32 cellular contexts compared by ENCODE assay signal in genomic region chr9:18911714-18912342, GRCh38.
"Had no signal": no experiment of that assay in that cellular context is flagged by ENCODE, and none has a peak within 500 bp of the region (broad histone marks: within the 10 kb centered on the region; RNA-seq: fewer than 3 reads in every experiment).

No MANE protein-coding gene starts in this region.

- H3K4me3 ChIP-seq: heart left ventricle, left ventricle myocardium inferior, lung, psoas muscle, sigmoid colon, suprapubic skin, tibial artery, upper lobe of right lung had no signal

- H2AFZ ChIP-seq: parathyroid adenoma had no signal

- FAIRE-seq: endothelial cell of umbilical vein, TTC549 had no signal

- H3K79me2 ChIP-seq: parathyroid adenoma had no signal

- H3K36me3 Mint-ChIP-seq: activated CD4-positive, alpha-beta memory T cell treated with anti-CD3 and anti-CD28 coated beads for 36 hours; activated naive CD4-positive, alpha-beta T cell treated with anti-CD3 and anti-CD28 coated beads, Interleukin-2, amount 50 U/mL, for 24 hours; naive B cell had no signal

- H3K9ac ChIP-seq: parathyroid adenoma had no signal

- H3K27ac Mint-ChIP-seq: activated CD4-positive, alpha-beta memory T cell treated with anti-CD3 and anti-CD28 coated beads for 36 hours; activated CD4-positive, alpha-beta T cell treated with anti-CD3 and anti-CD28 coated beads, Interleukin-2, amount 10 ng/mL, durations not matched to agents 24 days and 14 days; activated naive CD4-positive, alpha-beta T cell treated with anti-CD3 and anti-CD28 coated beads, Interleukin-2, amount 50 U/mL, for 24 hours; activated naive CD8-positive, alpha-beta T cell treated with anti-CD3 and anti-CD28 coated beads, Interleukin-2, amount 50 U/mL, for 24 hours; activated T-helper 17 cell treated with anti-CD3 and anti-CD28 coated beads, Interleukin-2, amount 50 U/mL, for 72 hours; effector memory CD8-positive, alpha-beta T cell; naive B cell; T-helper 1 cell treated with Interleukin-12 subunit alpha and Interleukin-12 subunit beta and Interleukin-4 antibody, amounts not matched to agents 30 μg/mL and 1 μg/mL, for 36 hours had no signal

- DNase-seq: activated CD4-positive, alpha-beta memory T cell treated with anti-CD3 and anti-CD28 coated beads for 36 hours; activated CD4-positive, alpha-beta T cell treated with anti-CD3 and anti-CD28 coated beads, Interleukin-2, amount 10 ng/mL, durations not matched to agents 24 days and 14 days; activated CD4-positive, CD25-positive, alpha-beta regulatory T cell treated with anti-CD3 and anti-CD28 coated beads, Interleukin-2, amount 50 U/mL, for 72 hours; activated CD8-positive, alpha-beta memory T cell treated with anti-CD3 and anti-CD28 coated beads, Interleukin-2, amount 50 U/mL, for 48 hours; activated gamma-delta T cell treated with Interleukin-2 at 50 U/mL for 16 hours; activated naive CD8-positive, alpha-beta T cell treated with anti-CD3 and anti-CD28 coated beads, Interleukin-2, amount 50 U/mL, for 24 hours; activated T-cell treated with anti-CD3 and anti-CD28 coated beads, Interleukin-2, amount 50 U/mL, for 4 hours; caudate nucleus; cortex of kidney; effector memory CD8-positive, alpha-beta T cell; heart left ventricle; hypothalamus; left ventricle myocardium inferior; naive B cell; nucleus accumbens; psoas muscle; sigmoid colon; stimulated activated CD4-positive, alpha-beta T cell treated with anti-CD3 and anti-CD28 coated beads, Interleukin-15, amount 100 ng/mL, for 24 hours; stimulated activated CD4-positive, alpha-beta T cell treated with anti-CD3 and anti-CD28 coated beads, Interleukin-2, amount 100 ng/mL, for 24 hours; stimulated activated naive CD4-positive, alpha-beta T cell; T-helper 9 cell; tibial artery; upper lobe of right lung; WERI-Rb-1 had no signal

- H3K9me3 Mint-ChIP-seq: activated CD4-positive, alpha-beta memory T cell treated with anti-CD3 and anti-CD28 coated beads for 36 hours; activated CD4-positive, alpha-beta T cell treated with anti-CD3 and anti-CD28 coated beads, Interleukin-2, amount 10 ng/mL, durations not matched to agents 24 days and 14 days; activated naive CD4-positive, alpha-beta T cell treated with anti-CD3 and anti-CD28 coated beads, Interleukin-2, amount 50 U/mL, for 24 hours; activated naive CD8-positive, alpha-beta T cell treated with anti-CD3 and anti-CD28 coated beads, Interleukin-2, amount 50 U/mL, for 24 hours; activated T-cell treated with anti-CD3 and anti-CD28 coated beads, Interleukin-2, amount 50 U/mL, for 4 hours; activated T-helper 17 cell treated with anti-CD3 and anti-CD28 coated beads, Interleukin-2, amount 50 U/mL, for 72 hours; effector memory CD8-positive, alpha-beta T cell; T-helper 1 cell treated with Interleukin-12 subunit alpha and Interleukin-12 subunit beta and Interleukin-4 antibody, amounts not matched to agents 30 μg/mL and 1 μg/mL, for 36 hours had no signal

- H3K27me3 ChIP-seq: heart left ventricle, sigmoid colon, suprapubic skin, tibial artery, upper lobe of right lung had no signal

- ATAC-seq: activated naive CD8-positive, alpha-beta T cell treated with anti-CD3 and anti-CD28 coated beads, Interleukin-2, amount 50 U/mL, for 24 hours; activated T-cell treated with anti-CD3 and anti-CD28 coated beads, Interleukin-2, amount 50 U/mL, for 4 hours; activated T-helper 17 cell treated with anti-CD3 and anti-CD28 coated beads, Interleukin-2, amount 50 U/mL, for 72 hours; effector memory CD8-positive, alpha-beta T cell; heart left ventricle; psoas muscle; upper lobe of right lung had no signal

- H3K27me3 Mint-ChIP-seq: activated naive CD8-positive, alpha-beta T cell treated with anti-CD3 and anti-CD28 coated beads, Interleukin-2, amount 50 U/mL, for 24 hours had no signal

- H3K27ac ChIP-seq: heart left ventricle, left ventricle myocardium inferior, parathyroid adenoma, psoas muscle, sigmoid colon, suprapubic skin, tibial artery, upper lobe of right lung, WERI-Rb-1 had no signal

- H3K9me3 ChIP-seq: heart left ventricle, left ventricle myocardium inferior, psoas muscle, sigmoid colon, suprapubic skin, tibial artery, upper lobe of right lung had no signal

- H3K4me1 ChIP-seq: heart left ventricle, left ventricle myocardium inferior, parathyroid adenoma, psoas muscle, suprapubic skin, tibial artery, upper lobe of right lung had no signal

- H3K4me3 Mint-ChIP-seq: activated CD4-positive, alpha-beta memory T cell treated with anti-CD3 and anti-CD28 coated beads for 36 hours; activated CD4-positive, alpha-beta T cell treated with anti-CD3 and anti-CD28 coated beads, Interleukin-2, amount 10 ng/mL, durations not matched to agents 24 days and 14 days; activated naive CD4-positive, alpha-beta T cell treated with anti-CD3 and anti-CD28 coated beads, Interleukin-2, amount 50 U/mL, for 24 hours; activated naive CD8-positive, alpha-beta T cell treated with anti-CD3 and anti-CD28 coated beads, Interleukin-2, amount 50 U/mL, for 24 hours; activated T-cell treated with anti-CD3 and anti-CD28 coated beads, Interleukin-2, amount 50 U/mL, for 4 hours; activated T-helper 17 cell treated with anti-CD3 and anti-CD28 coated beads, Interleukin-2, amount 50 U/mL, for 72 hours; effector memory CD8-positive, alpha-beta T cell; naive B cell; T-helper 1 cell treated with Interleukin-12 subunit alpha and Interleukin-12 subunit beta and Interleukin-4 antibody, amounts not matched to agents 30 μg/mL and 1 μg/mL, for 36 hours had no signal

- H3K36me3 ChIP-seq: heart left ventricle, left ventricle myocardium inferior, sigmoid colon, suprapubic skin, tibial artery, upper lobe of right lung, WERI-Rb-1 had no signal

- H3K4me1 Mint-ChIP-seq: activated CD4-positive, alpha-beta T cell treated with anti-CD3 and anti-CD28 coated beads, Interleukin-2, amount 10 ng/mL, durations not matched to agents 24 days and 14 days; activated naive CD4-positive, alpha-beta T cell treated with anti-CD3 and anti-CD28 coated beads, Interleukin-2, amount 50 U/mL, for 24 hours; activated naive CD8-positive, alpha-beta T cell treated with anti-CD3 and anti-CD28 coated beads, Interleukin-2, amount 50 U/mL, for 24 hours; activated T-helper 17 cell treated with anti-CD3 and anti-CD28 coated beads, Interleukin-2, amount 50 U/mL, for 72 hours; naive B cell had no signal
